23 cellular contexts compared by ENCODE assay signal in genomic region chr1:32192220-32192948, GRCh38. TPM values are rescaled to one million over a fixed set of nuclear protein-coding genes. Genes with fewer than 3 reads are reported as not detected.
"Had no signal": no experiment of that assay in that cellular context is flagged by ENCODE, and none has a peak within 500 bp of the region (broad histone marks: within the 10 kb centered on the region; RNA-seq: fewer than 3 reads in every experiment).

No MANE protein-coding gene starts in this region.

- H3K27me3 Mint-ChIP-seq: naive B cell had no signal

- H2AFZ ChIP-seq: hepatocyte had no signal

- ATAC-seq: left cardiac atrium; left ventricle myocardium superior; pancreas; stimulated activated naive CD8-positive, alpha-beta T cell treated with anti-CD3 and anti-CD28 coated beads, Interleukin-15, Interleukin-2, amounts not matched to agents 100 U/mL and 50 U/mL, for 24 hours had no signal

- H3K27ac Mint-ChIP-seq: nephron had no signal

- H3K9me3 ChIP-seq: colonic mucosa, pancreas, sigmoid colon, suprapubic skin, tibial artery, upper lobe of left lung, uterus had no signal

- H3K27me3 ChIP-seq: colonic mucosa, hepatocyte, pancreas, sigmoid colon, suprapubic skin, tibial artery, upper lobe of left lung, uterus had no signal

- H3K27ac ChIP-seq: colonic mucosa, hepatocyte, pancreas, sigmoid colon, skin epidermis, suprapubic skin, tibial artery, upper lobe of left lung, uterus had no signal

- H3K4me3 Mint-ChIP-seq: nephron had no signal

- H3K36me3 ChIP-seq: uterus had no signal

- DNase-seq: colonic mucosa; dermis blood vessel endothelial cell; foreskin melanocyte; head of caudate nucleus; left cardiac atrium; left ventricle myocardium superior; mesendoderm; naive B cell; occipital lobe; sigmoid colon; stimulated activated CD4-positive, alpha-beta T cell treated with anti-CD3 and anti-CD28 coated beads, Interleukin-12 subunit alpha, Interleukin-12 subunit beta, amount 100 ng/mL, for 4 hours; stimulated activated naive CD8-positive, alpha-beta T cell treated with anti-CD3 and anti-CD28 coated beads, Interleukin-15, Interleukin-2, amounts not matched to agents 100 U/mL and 50 U/mL, for 24 hours; tibial artery; upper lobe of left lung; uterus had no signal

- H3K4me2 ChIP-seq: hepatocyte had no signal

- FAIRE-seq: kidney, pancreas had no signal

- H3K9me3 Mint-ChIP-seq: naive B cell, nephron had no signal

- H3K4me1 ChIP-seq: colonic mucosa, pancreas, sigmoid colon, tibial artery, uterus had no signal

- H3K4me3 ChIP-seq: colonic mucosa, hepatocyte, lung, pancreas, sigmoid colon, skin epidermis, suprapubic skin, tibial artery, upper lobe of left lung, uterus had no signal

RNA-seq across cellular contexts. Expression of gene DCDC2B, which starts 16.5 kb away (rescaled TPM):
- total RNA-seq: colonic mucosa, dermis blood vessel endothelial cell, hepatocyte, kidney, left cardiac atrium, left ventricle myocardium superior, occipital lobe, pancreas, pulmonary artery endothelial cell, sigmoid colon, suprapubic skin had no signal
